8 cellular contexts compared by ENCODE assay signal in genomic region chr10:81018898-81019890, GRCh38.
DNase-seq lines count a peak whose midpoint lies in the region; ATAC-seq and TF ChIP-seq lines count a peak whose summit lies in the region.

No MANE protein-coding gene starts in this region.

- H3K4me3 ChIP-seq in GM12864 (ENCODE audit: low read depth, low read length) (no peak overlapping the region), HCT116 (replicated peaks in 1 of 2; ENCODE audit: low read depth in 1 of 2, low read length in 2 of 2) (no peak overlapping the region), LNCaP clone FGC (ENCODE audit: low read depth, low read length) (no peak overlapping the region), WERI-Rb-1 (ENCODE audit: low read depth, low read length) (no peak overlapping the region), tibial nerve (no peak overlapping the region)

- DNase-seq in Ammon's horn (ENCODE audit: low spot score) (peak; percentile 73), GM12864 (ENCODE audit: low read depth) (peak; percentile 29), HCT116 (ENCODE audit: low read depth, low spot score) (peak; percentile 31), LNCaP clone FGC (ENCODE audit: low read depth) (peak; percentile 63), WERI-Rb-1 (peak; percentile 52), iPS DF 19.7 (ENCODE audit: low read depth, low spot score) (peak; percentile 38), tibial nerve (ENCODE audit: low spot score in 2 of 2) (no peak), cortex of kidney (lab: John Stamatoyannopoulos, UW) (no peak)

- no peak for TF ChIP-seq EP300 in tibial nerve (IDR thresholded peaks at IDR 0.05)

- CTCF ChIA-PET in HCT116 (lab: Charles Lee): interaction anchor here (0.7 to 1.4 kb wide), 5 partner anchors 9 to 641 kb away, joined by 3 to 4 read pairs (median 3); no protein-coding TSS in a partner anchor

- no peak overlapping the region for H3K4me2 ChIP-seq in HCT116 (ENCODE audit: low read length)

- H3K79me2 ChIP-seq in HCT116 (ENCODE audit: insufficient read depth, low read length): no peaks in the 10 kb centered on the region

- no peak overlapping the region for H2AFZ ChIP-seq in HCT116 (ENCODE audit: low read depth, low read length, poor library complexity, severe bottlenecking)

- no peaks in the 10 kb centered on the region for H4K20me1 ChIP-seq in HCT116 (ENCODE audit: insufficient read depth)

- ATAC-seq in HCT116: peak; percentile 82

- TF ChIP-seq RAD21 in HCT116 (IDR thresholded peaks at IDR 0.05; ENCODE audit: low read depth): peak; percentile 42

- intact Hi-C loops in HCT116 (cut with micrococcal nuclease): loop anchor here (2.0 to 10.0 kb wide), 3 partner anchors 324 to 636 kb away; no protein-coding TSS in a partner anchor

- H3K27ac ChIP-seq in HCT116 (ENCODE audit: low read depth, low read length) (no peak overlapping the region), WERI-Rb-1 (no peak overlapping the region), tibial nerve (no peak overlapping the region)

- no peaks in the 10 kb centered on the region for H3K9me2 ChIP-seq in HCT116 (ENCODE audit: insufficient read depth)

- no peak for TF ChIP-seq POLR2A in HCT116 (IDR thresholded peaks at IDR 0.05; ENCODE audit: borderline replicate concordance, extremely low read depth, insufficient read depth, insufficient read length)
- TF ChIP-seq POLR2A in tibial nerve (IDR thresholded peaks at IDR 0.05): no peak

- no peaks in the 10 kb centered on the region for H3K4me1 ChIP-seq in HCT116 (ENCODE audit: control insufficient read depth in 1 of 2, insufficient read depth in 2 of 2, low read length in 2 of 2)
- peaks cover 0 to 4% (median 0%) of the 10 kb centered on the region in 4 donors for H3K4me1 ChIP-seq in tibial nerve

- TF ChIP-seq CTCF in GM12864 (IDR thresholded peaks at IDR 0.05; ENCODE audit: low read depth, low read length, missing control alignments) (peak; percentile 91), HCT116 (IDR thresholded peaks at IDR 0.05 in 2 of 3, conservative IDR thresholded peaks at IDR 0.05 in 1 of 3; ENCODE audit: borderline replicate concordance in 1 of 3, insufficient read depth in 1 of 3, low read depth in 2 of 3, low read length in 2 of 3) (peak; percentile 37 to 71 (median 66); a peak in 4 of 6 replicates), LNCaP clone FGC (IDR thresholded peaks at IDR 0.05; ENCODE audit: control insufficient read depth, extremely low read depth, insufficient read depth) (peak; percentile 90), WERI-Rb-1 (IDR thresholded peaks at IDR 0.05; ENCODE audit: low read depth, low read length) (peak; percentile 78), tibial nerve (IDR thresholded peaks at IDR 0.05) (peak; percentile 2 to 45 (median 30))

- 47 to 48% methylated on average over 9 of the region's 9 CpGs for WGBS in tibial nerve, 2 donors

- RAD21 ChIA-PET in HCT116 (lab: Charles Lee; ENCODE audit: low non-redundant PET in 1 of 2, low total read pairs in 2 of 2, uncharacterized antibody in 2 of 2, unreplicated experiment in 2 of 2): no interaction called here

- H3K9ac ChIP-seq in HCT116 (ENCODE audit: low read length): no peak overlapping the region

- no peaks in the 10 kb centered on the region for H3K9me3 ChIP-seq in HCT116 (ENCODE audit: control insufficient read depth in 1 of 2, insufficient read depth in 1 of 2, low read depth in 1 of 2, low read length in 2 of 2)
- no peaks in the 10 kb centered on the region for H3K9me3 ChIP-seq in WERI-Rb-1 (ENCODE audit: severe bottlenecking)
- H3K9me3 ChIP-seq in tibial nerve: no peaks in the 10 kb centered on the region

- POLR2A ChIA-PET in HCT116 (lab: Charles Lee): no interaction called here

- BruUV-seq in HCT116 (replicated peaks; lab: Mats Ljungman, UMichigan): no TSS peak

- H3K36me3 ChIP-seq in HCT116 (ENCODE audit: control insufficient read depth in 1 of 2, insufficient read depth in 2 of 2, low read length in 2 of 2) (no peaks in the 10 kb centered on the region), WERI-Rb-1 (no peaks in the 10 kb centered on the region), tibial nerve (no peaks in the 10 kb centered on the region)

- H3K27me3 ChIP-seq in HCT116 (ENCODE audit: insufficient read depth, low read length) (no peaks in the 10 kb centered on the region), WERI-Rb-1 (ENCODE audit: insufficient read depth, low read depth, severe bottlenecking) (no peaks in the 10 kb centered on the region), tibial nerve (no peaks in the 10 kb centered on the region)

TF ChIP-seq in HCT116, 20 proteins besides CTCF, POLR2A, EP300 and RAD21:
- TF ChIP-seq EZH2 (IDR thresholded peaks at IDR 0.05): no peak
- no peak for TF ChIP-seq REST (IDR thresholded peaks at IDR 0.05; ENCODE audit: low read depth)
- TF ChIP-seq TCF7L2 (IDR thresholded peaks at IDR 0.05; ENCODE audit: borderline replicate concordance, extremely low read depth, insufficient read depth, insufficient read length): no peak
- TF ChIP-seq CEBPB (IDR thresholded peaks at IDR 0.05; ENCODE audit: low read depth): no peak
- TF ChIP-seq EZH2phosphoT487 (IDR thresholded peaks at IDR 0.05; ENCODE audit: borderline replicate concordance): no peak
- no peak for TF ChIP-seq JUND (IDR thresholded peaks at IDR 0.05)
- TF ChIP-seq MAX (IDR thresholded peaks at IDR 0.05): no peak
- TF ChIP-seq CBX3 (IDR thresholded peaks at IDR 0.05; ENCODE audit: low read depth): no peak
- no peak for TF ChIP-seq ELF1 (IDR thresholded peaks at IDR 0.05; ENCODE audit: borderline replicate concordance, low read depth)
- no peak for TF ChIP-seq ZFX (IDR thresholded peaks at IDR 0.05)
- no peak for TF ChIP-seq SIN3A (IDR thresholded peaks at IDR 0.05; ENCODE audit: low read depth)
- no peak for TF ChIP-seq SRF (IDR thresholded peaks at IDR 0.05; ENCODE audit: low read depth)
- no peak for TF ChIP-seq POLR2AphosphoS5 (IDR thresholded peaks at IDR 0.05; ENCODE audit: low read depth, low read length)
- TF ChIP-seq SP1 (IDR thresholded peaks at IDR 0.05; ENCODE audit: low read depth): no peak
- TF ChIP-seq ZBTB33 (IDR thresholded peaks at IDR 0.05; ENCODE audit: extremely low read depth, insufficient replicate concordance, low read length): no peak
- TF ChIP-seq EGR1 (IDR thresholded peaks at IDR 0.05; ENCODE audit: low read depth): no peak

Comparison
In these comparisons a context has a peak if more than half of its experiments do, and no peak if none do; other contexts are left out.
1. DNase-seq: peak in Ammon's horn (single experiment), GM12864 (single experiment), HCT116 (single experiment), LNCaP clone FGC (single experiment), WERI-Rb-1 (single experiment) and iPS DF 19.7 (single experiment); none in tibial nerve (0 of 2) and cortex of kidney (single experiment).
2. CTCF ChIP-seq: peak in every context shown above with its lines; median percentile 91 in GM12864; 90 in LNCaP clone FGC; 78 in WERI-Rb-1; 66 in HCT116; 30 in tibial nerve.